Comparison of ENCODE assay signal across 21 cellular contexts in the genomic region with DNA sequence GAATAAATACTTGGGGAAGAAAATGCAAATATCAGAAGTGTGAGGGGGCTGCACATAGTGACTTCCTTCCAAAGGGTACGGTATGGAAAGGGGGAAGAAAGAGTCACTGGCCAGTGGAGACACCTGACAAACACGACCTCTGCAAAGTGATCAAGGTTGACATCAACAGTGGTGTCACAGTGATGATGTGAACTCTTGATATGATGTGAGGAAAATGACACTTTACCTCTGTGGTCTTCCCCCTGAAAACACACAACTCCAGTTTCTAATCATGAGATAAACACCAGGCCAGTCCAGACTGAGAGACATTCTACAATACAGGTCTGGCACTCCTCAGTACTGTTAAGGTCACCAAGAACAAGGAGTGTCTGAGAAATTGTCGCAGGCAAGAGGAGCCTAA.
DNase-seq lines count a peak whose midpoint lies in the region; ATAC-seq lines count a peak whose summit lies in the region.
"Had no signal": no experiment of that assay in that cellular context is flagged by ENCODE, and none has a peak within 500 bp of the region (broad histone marks: within the 10 kb centered on the region; RNA-seq: fewer than 3 reads in every experiment).

No MANE protein-coding gene starts in this region.

- H3K4me3 Mint-ChIP-seq in activated T-cell treated with anti-CD3 and anti-CD28 coated beads, Interleukin-2, amount 50 U/mL, for 72 hours: no peak overlapping the region
- H3K4me3 Mint-ChIP-seq in stimulated activated effector memory CD8-positive, alpha-beta T cell treated with anti-CD3 and anti-CD28 coated beads, Interleukin-12 subunit alpha, Interleukin-12 subunit beta, amount 100 ng/mL, for 72 hours: no peak overlapping the region
- H3K4me3 Mint-ChIP-seq in T-helper 17 cell: no peak overlapping the region
- H3K4me3 Mint-ChIP-seq: CD8-positive, alpha-beta memory T cell; GM23338 had no signal

- ATAC-seq in activated T-cell treated with anti-CD3 and anti-CD28 coated beads, Interleukin-2, amount 50 U/mL, for 72 hours (replicated peaks in 1 of 2): peak; percentile 84 to 86
- peak; percentile 36 for ATAC-seq in GM21390 (IDR thresholded peaks at IDR 0.05; ENCODE audit: unreplicated experiment)
- peak; percentile 82 for ATAC-seq in stimulated activated effector memory CD8-positive, alpha-beta T cell treated with anti-CD3 and anti-CD28 coated beads, Interleukin-12 subunit alpha, Interleukin-12 subunit beta, amount 100 ng/mL, for 72 hours
- ATAC-seq in T-helper 17 cell: no peak
- no peak for ATAC-seq in HG03139 (IDR thresholded peaks at IDR 0.05; ENCODE audit: unreplicated experiment)
- ATAC-seq: GM23338, SK-N-SH treated with all-trans-retinoic acid at 6 μM for 48 hours had no signal

- H3K9me3 Mint-ChIP-seq in activated T-cell treated with anti-CD3 and anti-CD28 coated beads, Interleukin-2, amount 50 U/mL, for 72 hours: peaks cover 6 to 7% of the 10 kb centered on the region in 2 donors
- no peaks in the 10 kb centered on the region for H3K9me3 Mint-ChIP-seq in stimulated activated effector memory CD8-positive, alpha-beta T cell treated with anti-CD3 and anti-CD28 coated beads, Interleukin-12 subunit alpha, Interleukin-12 subunit beta, amount 100 ng/mL, for 72 hours

- H3K27me3 Mint-ChIP-seq in activated T-cell treated with anti-CD3 and anti-CD28 coated beads, Interleukin-2, amount 50 U/mL, for 72 hours (ENCODE audit: low read depth): no peaks in the 10 kb centered on the region
- H3K27me3 Mint-ChIP-seq in T-helper 17 cell: no peaks in the 10 kb centered on the region

- peaks cover 43% of the 10 kb centered on the region for H3K4me1 Mint-ChIP-seq in activated T-cell treated with anti-CD3 and anti-CD28 coated beads, Interleukin-2, amount 50 U/mL, for 72 hours (ENCODE audit: low read depth)
- H3K4me1 Mint-ChIP-seq in stimulated activated effector memory CD8-positive, alpha-beta T cell treated with anti-CD3 and anti-CD28 coated beads, Interleukin-12 subunit alpha, Interleukin-12 subunit beta, amount 100 ng/mL, for 72 hours: peaks cover 13% of the 10 kb centered on the region
- H3K4me1 Mint-ChIP-seq in T-helper 17 cell: peaks cover 4% of the 10 kb centered on the region
- H3K4me1 Mint-ChIP-seq: CD8-positive, alpha-beta memory T cell; GM23338 had no signal

- no peak overlapping the region for H3K27ac Mint-ChIP-seq in activated T-cell treated with anti-CD3 and anti-CD28 coated beads, Interleukin-2, amount 50 U/mL, for 72 hours
- H3K27ac Mint-ChIP-seq in stimulated activated effector memory CD8-positive, alpha-beta T cell treated with anti-CD3 and anti-CD28 coated beads, Interleukin-12 subunit alpha, Interleukin-12 subunit beta, amount 100 ng/mL, for 72 hours: no peak overlapping the region
- H3K27ac Mint-ChIP-seq in T-helper 17 cell: no peak overlapping the region
- H3K27ac Mint-ChIP-seq: GM23338 had no signal

- peak; percentile 10 to 12 for DNase-seq in activated T-cell treated with anti-CD3 and anti-CD28 coated beads, Interleukin-2, amount 50 U/mL, for 72 hours
- DNase-seq in activated T-cell treated with anti-CD3 and anti-CD28 coated beads, Interleukin-2, amount 50 U/mL, for 48 hours: no peak
- no peak for DNase-seq in stimulated activated effector memory CD8-positive, alpha-beta T cell treated with anti-CD3 and anti-CD28 coated beads, Interleukin-12 subunit alpha, Interleukin-12 subunit beta, amount 100 ng/mL, for 72 hours (ENCODE audit: low spot score in 2 of 2)
- DNase-seq in T-helper 17 cell (no peak), nucleus accumbens (lab: John Stamatoyannopoulos, UW) (no peak)
- DNase-seq: Calu3; CD8-positive, alpha-beta memory T cell; DMS53; GDM1; KG1; NCI-H1105; NCI-H2029 treated with DMSO at 0.1 percent for 48 hours; NCI-H226; NCI-H510A treated with DMSO at 0.1 percent for 48 hours; NCI-H82; Peyer's patch had no signal

- H3K36me3 Mint-ChIP-seq in activated T-cell treated with anti-CD3 and anti-CD28 coated beads, Interleukin-2, amount 50 U/mL, for 72 hours (ENCODE audit: insufficient read depth in 2 of 2): peaks cover 7 to 10% of the 10 kb centered on the region in 2 donors
- no peaks in the 10 kb centered on the region for H3K36me3 Mint-ChIP-seq in stimulated activated effector memory CD8-positive, alpha-beta T cell treated with anti-CD3 and anti-CD28 coated beads, Interleukin-12 subunit alpha, Interleukin-12 subunit beta, amount 100 ng/mL, for 72 hours
- peaks cover 2% of the 10 kb centered on the region for H3K36me3 Mint-ChIP-seq in T-helper 17 cell (ENCODE audit: low read depth)

- peaks cover 4% of the 10 kb centered on the region for H3K9me3 ChIP-seq in T-helper 17 cell (ENCODE audit: control insufficient read depth, low read length, poor library complexity, severe bottlenecking)
- H3K9me3 ChIP-seq: HAP-1, Peyer's patch had no signal

Comparison
In these comparisons a context has a peak if more than half of its experiments do, and no peak if none do; other contexts are left out.
1. DNase-seq: peak in activated T-cell treated with anti-CD3 and anti-CD28 coated beads, Interleukin-2, amount 50 U/mL, for 72 hours (2 of 2); none in activated T-cell treated with anti-CD3 and anti-CD28 coated beads, Interleukin-2, amount 50 U/mL, for 48 hours (0 of 2), stimulated activated effector memory CD8-positive, alpha-beta T cell treated with anti-CD3 and anti-CD28 coated beads, Interleukin-12 subunit alpha, Interleukin-12 subunit beta, amount 100 ng/mL, for 72 hours (0 of 2), T-helper 17 cell (0 of 3) and nucleus accumbens (0 of 56).
2. ATAC-seq: peak in activated T-cell treated with anti-CD3 and anti-CD28 coated beads, Interleukin-2, amount 50 U/mL, for 72 hours (2 of 2), GM21390 (single experiment) and stimulated activated effector memory CD8-positive, alpha-beta T cell treated with anti-CD3 and anti-CD28 coated beads, Interleukin-12 subunit alpha, Interleukin-12 subunit beta, amount 100 ng/mL, for 72 hours (single experiment); none in T-helper 17 cell (single experiment) and HG03139 (single experiment).